8 cellular contexts compared by ENCODE assay signal in the genomic region with DNA sequence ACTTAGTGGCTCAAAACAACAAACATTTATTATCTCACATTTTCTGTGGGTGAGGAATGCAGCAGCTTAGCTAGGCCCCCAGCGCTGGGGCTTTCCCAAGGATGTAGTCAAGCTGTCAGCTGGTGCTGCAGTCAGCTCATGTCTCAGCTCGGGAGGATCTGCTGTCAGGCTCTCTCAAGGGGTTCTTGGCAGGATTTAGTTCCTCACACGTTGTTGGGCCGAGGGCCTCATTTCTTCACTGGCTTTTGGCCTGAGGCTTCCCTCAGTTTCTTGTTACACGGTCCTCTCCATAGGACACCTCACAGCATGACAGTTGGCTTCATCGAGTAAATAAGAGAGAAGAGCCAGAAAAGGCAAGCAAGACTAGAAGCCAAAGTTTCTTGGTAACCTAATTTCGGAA. TPM values are rescaled to one million over a fixed set of nuclear protein-coding genes. Genes with fewer than 3 reads are reported as not detected.
A peak's percentile ranks its signal among the peaks of the same experiment; 100 is the strongest.
DNase-seq lines count a peak whose midpoint lies in the region; ATAC-seq and TF ChIP-seq lines count a peak whose summit lies in the region.
"Had no signal": no experiment of that assay in that cellular context is flagged by ENCODE, and none has a peak within 500 bp of the region (broad histone marks: within the 10 kb centered on the region; RNA-seq: fewer than 3 reads in every experiment).

No MANE protein-coding gene starts in this region.

- no CpG with 5 or more reads among the region's 7 CpGs for WGBS in neuronal stem cell (ENCODE audit: extremely low coverage in 2 of 2, insufficient read length in 2 of 2, insufficient replicate concordance in 1 of 2), 2 donors

- H2BK5ac ChIP-seq in neuronal stem cell (ENCODE audit: low read length), result no peak overlapping the region

- CTCF ChIA-PET in Calu3 (lab: Charles Lee), result interaction anchor here (1.5 to 2.2 kb wide), 2 partner anchors 117 to 159 kb away, joined by 3 to 12 read pairs; no protein-coding TSS in a partner anchor

- H2BK15ac ChIP-seq in neuronal stem cell (ENCODE audit: low read length), result no peak overlapping the region

- H3K9me3 Mint-ChIP-seq in Calu3 (ENCODE audit: low read depth, unreplicated experiment), result no peaks in the 10 kb centered on the region

- intact Hi-C loops in Calu3 (cut with micrococcal nuclease; ENCODE audit: unreplicated experiment), result loop anchor here (1.0 to 2.0 kb wide), 3 partner anchors 58 to 401 kb away; no protein-coding TSS in a partner anchor

- H4K8ac ChIP-seq in neuronal stem cell (ENCODE audit: low read depth, low read length), result no peak overlapping the region

- H2BK120ac ChIP-seq in neuronal stem cell (ENCODE audit: low read depth, low read length), result no peak overlapping the region

- H4K91ac ChIP-seq in neuronal stem cell (ENCODE audit: low read depth, low read length, poor library complexity), result no peak overlapping the region

- DNase-seq in cerebellum (ENCODE audit: low spot score) (peak; percentile 44), neuronal stem cell (ENCODE audit: low spot score) (no peak), SW 1271 (lab: John Stamatoyannopoulos, UW) (no peak), Calu3 (no peak)

- ATAC-seq in GM18907 (IDR thresholded peaks at IDR 0.05; ENCODE audit: unreplicated experiment) (peak; percentile 75), HG03159 (IDR thresholded peaks at IDR 0.05; ENCODE audit: unreplicated experiment) (peak; percentile 60), GM19324 (IDR thresholded peaks at IDR 0.05; ENCODE audit: low FRiP score, unreplicated experiment) (no peak)

- H3K18ac ChIP-seq in neuronal stem cell (ENCODE audit: low read length), result no peak overlapping the region

- no peak overlapping the region for H3K4me3 ChIP-seq in neuronal stem cell (ENCODE audit: low read length in 2 of 2)

- no TSS peak for BruUV-seq in Calu3 (replicated peaks; lab: Mats Ljungman, UMichigan)

- no peak for TF ChIP-seq CTCF in Calu3 (IDR thresholded peaks at IDR 0.05; ENCODE audit: unreplicated experiment)

- H2AFZ ChIP-seq in neuronal stem cell (ENCODE audit: low read length), result peak overlapping the region; percentile 78
- H2AFZ ChIP-seq: parathyroid adenoma had no signal

- H3K4ac ChIP-seq in neuronal stem cell (ENCODE audit: low read length), result no peak overlapping the region

- H3K27ac Mint-ChIP-seq in Calu3 (ENCODE audit: unreplicated experiment), result no peak overlapping the region

- peaks cover 0 to 6% of the 10 kb centered on the region in 2 donors for H3K4me1 ChIP-seq in neuronal stem cell (ENCODE audit: control insufficient read depth in 2 of 2, insufficient read depth in 1 of 2, low read depth in 1 of 2, low read length in 2 of 2)
- H3K4me1 ChIP-seq: parathyroid adenoma had no signal

- H3K27me3 ChIP-seq in neuronal stem cell (ENCODE audit: control insufficient read depth in 3 of 3, insufficient read depth in 3 of 3, low read depth in 1 of 3, low read length in 3 of 3), result peaks cover 0 to 3% (median 0%) of the 10 kb centered on the region in 3 experiments

- H3K79me1 ChIP-seq in neuronal stem cell (ENCODE audit: low read depth, low read length), result no peaks in the 10 kb centered on the region

- H3K9me3 ChIP-seq in neuronal stem cell (replicated peaks in 1 of 2; ENCODE audit: control insufficient read depth in 2 of 2, insufficient read depth in 1 of 2, low read depth in 1 of 2, low read length in 2 of 2), result no peaks in the 10 kb centered on the region

- no peak overlapping the region for H3K9ac ChIP-seq in neuronal stem cell (ENCODE audit: low read depth, low read length, poor library complexity)
- H3K9ac ChIP-seq: parathyroid adenoma had no signal

- H2BK12ac ChIP-seq in neuronal stem cell (ENCODE audit: low read length), result no peak overlapping the region

- no peak overlapping the region for H2AK5ac ChIP-seq in neuronal stem cell (ENCODE audit: low read depth, low read length)

- H3K36me3 Mint-ChIP-seq in Calu3 (ENCODE audit: insufficient read depth, unreplicated experiment), result no peaks in the 10 kb centered on the region

- H3K36me3 ChIP-seq in neuronal stem cell (replicated peaks in 1 of 2; ENCODE audit: control insufficient read depth in 2 of 2, insufficient read depth in 2 of 2, low read length in 2 of 2), result no peaks in the 10 kb centered on the region

- H3K14ac ChIP-seq in neuronal stem cell (ENCODE audit: low read length), result no peak overlapping the region

- H3K4me3 Mint-ChIP-seq in Calu3 (ENCODE audit: low read depth, unreplicated experiment), result no peak overlapping the region

- H3K4me2 ChIP-seq in neuronal stem cell (ENCODE audit: insufficient read depth, low read length, poor library complexity, severe bottlenecking), result no peak overlapping the region

- H3K27me3 Mint-ChIP-seq in Calu3 (ENCODE audit: unreplicated experiment), result peaks cover 15% of the 10 kb centered on the region

- peaks cover 1% of the 10 kb centered on the region for H3K4me1 Mint-ChIP-seq in Calu3 (ENCODE audit: low read depth, unreplicated experiment)

- no peak overlapping the region for H3K27ac ChIP-seq in neuronal stem cell (replicated peaks; ENCODE audit: low read length)
- H3K27ac ChIP-seq: parathyroid adenoma had no signal

- no peak overlapping the region for H3K23ac ChIP-seq in neuronal stem cell (ENCODE audit: low read depth, low read length, poor library complexity)

RNA-seq across cellular contexts. Expression of gene U2SURP, which starts 13.7 kb away (rescaled TPM):
- total RNA-seq in cerebellum (159 TPM), Calu3 (2022) (275 TPM in 2 replicates)
- polyA plus RNA-seq in neuronal stem cell (2013, experiment 1 of 2), result 89.9 TPM
- polyA plus RNA-seq in neuronal stem cell (2013, experiment 2 of 2), result 98.6 TPM

RNA-seq across cellular contexts. Expression of gene PAQR9, which starts 24.2 kb away (rescaled TPM):
- total RNA-seq in cerebellum (1.4 TPM), Calu3 (2022) (1.3 and 2.0 TPM in 2 replicates)
- polyA plus RNA-seq in neuronal stem cell (2013, experiment 1 of 2), result 3.6 TPM
- polyA plus RNA-seq in neuronal stem cell (2013, experiment 2 of 2), result 3.6 TPM
